ENCODE assay signal across 12 cellular contexts in genomic region chr9:2022560-2022959, GRCh38.
DNase-seq lines count a peak whose midpoint lies in the region; ATAC-seq, FAIRE-seq and TF ChIP-seq lines count a peak whose summit lies in the region.
"Had no signal": no experiment of that assay in that cellular context is flagged by ENCODE, and none has a peak within 500 bp of the region (broad histone marks: within the 10 kb centered on the region; RNA-seq: fewer than 3 reads in every experiment).

No MANE protein-coding gene starts in this region.

- no peaks in the 10 kb centered on the region for H3K9me3 Mint-ChIP-seq in activated naive CD4-positive, alpha-beta T cell treated with anti-CD3 and anti-CD28 coated beads, Interleukin-2, amount 50 U/mL, for 24 hours
- H3K9me3 Mint-ChIP-seq in T-helper 1 cell treated with Interleukin-12 subunit alpha and Interleukin-12 subunit beta and Interleukin-4 antibody, amounts not matched to agents 30 μg/mL and 1 μg/mL, for 36 hours, result no peaks in the 10 kb centered on the region

- H3K9ac ChIP-seq in subcutaneous abdominal adipose tissue (ENCODE audit: low read length in 5 of 5), result no peak overlapping the region

- H3K27me3 Mint-ChIP-seq in activated naive CD4-positive, alpha-beta T cell treated with anti-CD3 and anti-CD28 coated beads, Interleukin-2, amount 50 U/mL, for 24 hours, result no peaks in the 10 kb centered on the region
- H3K27me3 Mint-ChIP-seq in T-helper 1 cell treated with Interleukin-12 subunit alpha and Interleukin-12 subunit beta and Interleukin-4 antibody, amounts not matched to agents 30 μg/mL and 1 μg/mL, for 36 hours (ENCODE audit: low read depth), result no peaks in the 10 kb centered on the region

- peaks cover 0 to 4% (median 0%) of the 10 kb centered on the region in 5 donors for H3K36me3 ChIP-seq in subcutaneous abdominal adipose tissue (ENCODE audit: control insufficient read depth in 5 of 5, insufficient read depth in 5 of 5, low read length in 5 of 5)

- peaks cover 2% of the 10 kb centered on the region for H3K36me3 Mint-ChIP-seq in activated naive CD4-positive, alpha-beta T cell treated with anti-CD3 and anti-CD28 coated beads, Interleukin-2, amount 50 U/mL, for 24 hours
- peaks cover 26% of the 10 kb centered on the region for H3K36me3 Mint-ChIP-seq in T-helper 1 cell treated with Interleukin-12 subunit alpha and Interleukin-12 subunit beta and Interleukin-4 antibody, amounts not matched to agents 30 μg/mL and 1 μg/mL, for 36 hours (ENCODE audit: low read depth)

- DNase-seq in activated naive CD4-positive, alpha-beta T cell (lab: John Stamatoyannopoulos, UW), result no peak
- DNase-seq in erythroblast (lab: John Stamatoyannopoulos, UW), result peak; percentile 24 to 31
- no peak for DNase-seq in hippocampal formation (lab: John Stamatoyannopoulos, UW)
- no peak for DNase-seq in HTR-8/SVneo (ENCODE audit: insufficient read length, low spot score)
- DNase-seq: activated CD4-positive, alpha-beta T cell treated with anti-CD3 and anti-CD28 coated beads for 4 hours; effector CD4-positive, alpha-beta T cell; NCI-H1417 treated with DMSO at 0.1 percent for 48 hours; NCI-H526 treated with DMSO at 0.1 percent for 48 hours had no signal

- peak overlapping the region; percentile 71 for H3K4me3 Mint-ChIP-seq in activated naive CD4-positive, alpha-beta T cell treated with anti-CD3 and anti-CD28 coated beads, Interleukin-2, amount 50 U/mL, for 24 hours
- H3K4me3 Mint-ChIP-seq in T-helper 1 cell treated with Interleukin-12 subunit alpha and Interleukin-12 subunit beta and Interleukin-4 antibody, amounts not matched to agents 30 μg/mL and 1 μg/mL, for 36 hours, result peak overlapping the region; percentile 55

- no peak for ATAC-seq in HG03442 (IDR thresholded peaks at IDR 0.05; ENCODE audit: unreplicated experiment)

- FAIRE-seq in HTR-8/SVneo (lab: Jason Lieb, UNC), result no peak

- H3K4me1 Mint-ChIP-seq in activated naive CD4-positive, alpha-beta T cell treated with anti-CD3 and anti-CD28 coated beads, Interleukin-2, amount 50 U/mL, for 24 hours, result peaks cover 94% of the 10 kb centered on the region
- peaks cover 88% of the 10 kb centered on the region for H3K4me1 Mint-ChIP-seq in T-helper 1 cell treated with Interleukin-12 subunit alpha and Interleukin-12 subunit beta and Interleukin-4 antibody, amounts not matched to agents 30 μg/mL and 1 μg/mL, for 36 hours (ENCODE audit: low read depth)

- H3K27me3 ChIP-seq in subcutaneous abdominal adipose tissue (ENCODE audit: control insufficient read depth in 5 of 5, insufficient read depth in 4 of 5, low read length in 5 of 5), result no peaks in the 10 kb centered on the region

- no peak for TF ChIP-seq POLR2A in erythroblast (IDR thresholded peaks at IDR 0.05; ENCODE audit: low read length)

- H3K9me3 ChIP-seq in subcutaneous abdominal adipose tissue (ENCODE audit: control insufficient read depth in 5 of 5, low read length in 5 of 5), result no peaks in the 10 kb centered on the region

- peak overlapping the region; percentile 83 for H3K27ac Mint-ChIP-seq in activated naive CD4-positive, alpha-beta T cell treated with anti-CD3 and anti-CD28 coated beads, Interleukin-2, amount 50 U/mL, for 24 hours
- peak overlapping the region; percentile 85 for H3K27ac Mint-ChIP-seq in T-helper 1 cell treated with Interleukin-12 subunit alpha and Interleukin-12 subunit beta and Interleukin-4 antibody, amounts not matched to agents 30 μg/mL and 1 μg/mL, for 36 hours

- peak overlapping the region; percentile 6 for H3K27ac ChIP-seq in subcutaneous abdominal adipose tissue (ENCODE audit: low read depth, low read length)

- H3K4me3 ChIP-seq in subcutaneous abdominal adipose tissue (ENCODE audit: low read depth in 1 of 5, low read length in 5 of 5), result no peak overlapping the region

- peaks cover 2 to 90% (median 67%) of the 10 kb centered on the region in 5 donors for H3K4me1 ChIP-seq in subcutaneous abdominal adipose tissue (ENCODE audit: control insufficient read depth in 5 of 5, insufficient read depth in 5 of 5, low read length in 5 of 5)

Comparison
In these comparisons a context has a peak if more than half of its experiments do, and no peak if none do; other contexts are left out.
1. DNase-seq: peak in erythroblast (2 of 2); none in activated naive CD4-positive, alpha-beta T cell (0 of 4), hippocampal formation (0 of 2) and HTR-8/SVneo (single experiment).